ENCODE assay signal across 8 cellular contexts in the genomic region with DNA sequence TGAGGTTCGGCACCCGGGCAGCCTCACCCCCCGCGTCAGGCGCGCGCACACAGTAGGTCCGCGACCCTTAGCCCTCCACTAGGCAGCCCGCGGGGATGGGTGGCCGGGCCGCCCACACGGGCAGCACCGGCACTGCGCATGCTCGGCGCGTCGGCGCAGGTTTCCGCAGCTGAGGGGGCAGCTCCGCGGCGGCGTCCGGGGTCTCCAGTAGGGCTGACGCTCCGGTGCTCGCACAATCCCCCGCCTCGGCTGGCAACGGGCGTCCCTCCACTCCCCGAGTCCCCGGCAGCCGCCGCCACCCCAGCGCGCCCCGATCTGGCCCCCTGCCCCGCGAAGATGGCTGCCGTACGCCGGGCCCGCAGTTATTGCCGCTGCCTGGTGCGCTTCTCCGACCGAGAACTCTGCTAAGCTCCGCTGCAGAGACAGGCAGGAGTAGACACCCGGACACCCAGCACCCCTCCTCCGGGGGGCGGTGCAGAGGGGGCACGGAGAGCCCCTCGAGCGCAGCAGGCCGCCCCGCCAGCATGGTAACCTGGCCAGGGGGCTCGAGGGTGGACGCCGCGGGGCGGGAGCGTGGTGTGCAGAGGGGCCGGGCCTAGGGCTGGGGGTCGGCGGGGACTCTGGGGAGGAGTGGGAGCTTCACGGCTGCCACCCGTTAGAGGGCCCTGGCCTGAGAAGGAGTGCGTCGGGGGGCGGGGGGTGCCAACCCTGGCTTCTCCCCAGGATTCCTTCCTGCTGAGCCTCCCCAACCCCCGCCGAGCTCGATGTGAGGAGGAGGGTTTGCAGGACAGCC. TPM values are rescaled to one million over a fixed set of nuclear protein-coding genes. Genes with fewer than 3 reads are reported as not detected.
DNase-seq lines count a peak whose midpoint lies in the region; ATAC-seq lines count a peak whose summit lies in the region.

A gene (plus strand): TSS at position 139 of the 793 bp plus-strand sequence. CDS start 386 bp downstream, at position 525.

- peak; percentile 46 for DNase-seq in DMS153 treated with DMSO at 0.1 percent for 48 hours (lab: John Stamatoyannopoulos, UW; ENCODE audit: unreplicated experiment)
- DNase-seq in DMS153 (lab: John Stamatoyannopoulos, UW): no peak
- peak; percentile 72 for DNase-seq in NCI-H1092 treated with DMSO at 0.1 percent for 48 hours (lab: John Stamatoyannopoulos, UW)
- peak; percentile 49 to 66 (median 60) for DNase-seq in activated CD4-positive, CD25-positive, alpha-beta regulatory T cell (lab: John Stamatoyannopoulos, UW)
- peak; percentile 82 for DNase-seq in cerebellum (ENCODE audit: low spot score)
- peak; percentile 84 for DNase-seq in left lobe of liver (ENCODE audit: low spot score)
- DNase-seq in stimulated activated CD4-positive, alpha-beta T cell treated with anti-CD3 and anti-CD28 coated beads, Interleukin-2, amount 100 ng/mL, for 4 hours (ENCODE audit: low read depth): peak; percentile 65

- peak; percentile 44 for ATAC-seq in HG02571 (IDR thresholded peaks at IDR 0.05; ENCODE audit: unreplicated experiment)
- peak; percentile 68 for ATAC-seq in left lobe of liver

RNA-seq across cellular contexts. Expression of the gene that starts here (rescaled TPM):
- total RNA-seq in cerebellum (39.6 TPM), left lobe of liver (70.2 TPM)
